1 cellular context compared by ENCODE assay signal in the genomic region with DNA sequence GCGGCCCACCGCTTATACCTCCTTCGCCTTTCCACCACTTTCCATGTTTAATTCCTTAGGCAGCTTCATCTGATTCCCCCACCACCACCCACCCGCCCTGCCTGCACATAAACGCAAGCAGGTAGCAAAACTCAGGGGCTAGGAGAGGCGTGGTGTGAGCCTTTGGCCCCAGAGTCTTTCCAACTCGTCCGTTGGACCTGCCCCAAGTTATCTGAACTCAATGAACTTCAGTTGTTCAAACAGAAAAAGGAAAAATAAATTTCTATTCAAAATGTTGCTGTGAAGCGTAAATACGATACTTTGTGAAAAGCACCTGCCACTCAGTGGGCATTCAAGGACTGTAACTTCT.
TF ChIP-seq lines count a peak whose summit lies in the region.

No MANE protein-coding gene starts in this region.

TF ChIP-seq in IMR-90, 13 proteins besides CTCF, POLR2A, EP300 and RAD21 (continued from another document):
- TF ChIP-seq, protein P1, sequence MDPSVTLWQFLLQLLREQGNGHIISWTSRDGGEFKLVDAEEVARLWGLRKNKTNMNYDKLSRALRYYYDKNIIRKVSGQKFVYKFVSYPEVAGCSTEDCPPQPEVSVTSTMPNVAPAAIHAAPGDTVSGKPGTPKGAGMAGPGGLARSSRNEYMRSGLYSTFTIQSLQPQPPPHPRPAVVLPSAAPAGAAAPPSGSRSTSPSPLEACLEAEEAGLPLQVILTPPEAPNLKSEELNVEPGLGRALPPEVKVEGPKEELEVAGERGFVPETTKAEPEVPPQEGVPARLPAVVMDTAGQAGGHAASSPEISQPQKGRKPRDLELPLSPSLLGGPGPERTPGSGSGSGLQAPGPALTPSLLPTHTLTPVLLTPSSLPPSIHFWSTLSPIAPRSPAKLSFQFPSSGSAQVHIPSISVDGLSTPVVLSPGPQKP (IDR thresholded peaks at IDR 0.05; ENCODE audit: borderline replicate concordance, low read depth, low read length), result no peak
- TF ChIP-seq, protein P2, sequence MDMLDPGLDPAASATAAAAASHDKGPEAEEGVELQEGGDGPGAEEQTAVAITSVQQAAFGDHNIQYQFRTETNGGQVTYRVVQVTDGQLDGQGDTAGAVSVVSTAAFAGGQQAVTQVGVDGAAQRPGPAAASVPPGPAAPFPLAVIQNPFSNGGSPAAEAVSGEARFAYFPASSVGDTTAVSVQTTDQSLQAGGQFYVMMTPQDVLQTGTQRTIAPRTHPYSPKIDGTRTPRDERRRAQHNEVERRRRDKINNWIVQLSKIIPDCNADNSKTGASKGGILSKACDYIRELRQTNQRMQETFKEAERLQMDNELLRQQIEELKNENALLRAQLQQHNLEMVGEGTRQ (IDR thresholded peaks at IDR 0.05; ENCODE audit: low read depth, low read length), result no peak
